In genomic region chr4:9134556-9134955, GRCh38 we compare ENCODE assay signal across 13 cellular contexts. TPM values are rescaled to one million over a fixed set of nuclear protein-coding genes. Genes with fewer than 3 reads are reported as not detected.
DNase-seq lines count a peak whose midpoint lies in the region; TF ChIP-seq lines count a peak whose summit lies in the region.
"Not testable (repeated sequence)": the region's sequence is repeated elsewhere in the genome, so short reads cannot be mapped to it uniquely, and the experiment has no call there.
"Had no signal": no experiment of that assay in that cellular context is flagged by ENCODE, and none has a peak within 500 bp of the region (broad histone marks: within the 10 kb centered on the region; RNA-seq: fewer than 3 reads in every experiment).

No MANE protein-coding gene starts in this region.

- BruUV-seq in MCF 10A (replicated peaks; lab: Mats Ljungman, UMichigan) = not testable (repeated sequence)

- 7% methylated on average over 9 of the region's 12 CpGs for WGBS in prostate gland

- H3K27me3 Mint-ChIP-seq in MCF 10A (ENCODE audit: insufficient read depth, unreplicated experiment) = not testable (repeated sequence)

- CTCF ChIA-PET in MCF 10A (lab: Yijun Ruan, JAX) = interaction anchor here (0.6 kb wide), 1 partner anchor 93 kb away, joined by 3 read pairs; no protein-coding TSS in a partner anchor

- not testable (repeated sequence) for H3K9me3 ChIP-seq in prostate gland

- not testable (repeated sequence) for H3K4me3 ChIP-seq in fibroblast of pulmonary artery (replicated peaks; ENCODE audit: low read depth, low read length); prostate gland

- DNase-seq in DMS79 treated with DMSO at 0.1 percent for 48 hours (lab: John Stamatoyannopoulos, UW) = peak; percentile 53
- DNase-seq in NCI-H2029 treated with DMSO at 0.1 percent for 48 hours (lab: John Stamatoyannopoulos, UW) = peak; percentile 55
- peak; percentile 1 for DNase-seq in OCI-M1 (lab: John Stamatoyannopoulos, UW)
- DNase-seq in MCF 10A (ENCODE audit: unreplicated experiment) = peak; percentile 56
- peak; percentile 56 for DNase-seq in fibroblast of pulmonary artery (ENCODE audit: low read depth)
- DNase-seq in iris pigment epithelial cell (ENCODE audit: low read depth) = peak; percentile 77
- DNase-seq in prostate gland (ENCODE audit: low spot score) = peak; percentile 77
- peak; percentile 79 for DNase-seq in ureter (ENCODE audit: low spot score)

- not testable (repeated sequence) for H3K4me1 Mint-ChIP-seq in MCF 10A (ENCODE audit: insufficient read depth, unreplicated experiment)

- not testable (repeated sequence) for H3K27me3 ChIP-seq in prostate gland (replicated peaks; ENCODE audit: insufficient read depth)

- not testable (repeated sequence) for H3K36me3 Mint-ChIP-seq in MCF 10A (ENCODE audit: insufficient read depth, unreplicated experiment)

- H3K9me3 Mint-ChIP-seq in MCF 10A (ENCODE audit: unreplicated experiment) = not testable (repeated sequence)

- TF ChIP-seq CTCF in MCF 10A (IDR thresholded peaks at IDR 0.05; ENCODE audit: unreplicated experiment); fibroblast of pulmonary artery (IDR thresholded peaks at IDR 0.05; ENCODE audit: low read length, missing control alignments); prostate gland (IDR thresholded peaks at IDR 0.05): not testable (repeated sequence)

- intact Hi-C loops in MCF 10A (cut with micrococcal nuclease); prostate gland (cut with DNase I): not testable (repeated sequence)

- POLR2A ChIA-PET in MCF 10A (lab: Yijun Ruan, JAX) = not testable (repeated sequence)

- H3K4me1 ChIP-seq in prostate gland (replicated peaks) = not testable (repeated sequence)

- not testable (repeated sequence) for TF ChIP-seq POLR2A in prostate gland (IDR thresholded peaks at IDR 0.05)

- H3K27ac Mint-ChIP-seq in MCF 10A (ENCODE audit: low read depth, unreplicated experiment) = not testable (repeated sequence)

- H3K27ac ChIP-seq in prostate gland = not testable (repeated sequence)

- H3K4me3 Mint-ChIP-seq in MCF 10A (ENCODE audit: unreplicated experiment) = not testable (repeated sequence)

- not testable (repeated sequence) for H3K36me3 ChIP-seq in prostate gland

RNA-seq across cellular contexts. Expression of gene FAM90A26, which starts 35.7 kb away (rescaled TPM):
- total RNA-seq in MCF 10A (2022) (not detected in 2 replicates), prostate gland (not detected), ureter (not detected)
- total RNA-seq: B cell, Calu3, HT-29, neural crest cell, right lobe of liver had no signal

Comparison
In these comparisons a context has a peak if more than half of its experiments do, and no peak if none do; other contexts are left out.
1. DNase-seq: peak in every context shown above with its lines; median percentile 79 in ureter; 77 in iris pigment epithelial cell; 77 in prostate gland; 56 in MCF 10A; 56 in fibroblast of pulmonary artery; 55 in NCI-H2029 treated with DMSO at 0.1 percent for 48 hours; 53 in DMS79 treated with DMSO at 0.1 percent for 48 hours; 1 in OCI-M1.